ENCODE assay signal across 30 cellular contexts in genomic region chr13:39951301-39951700, GRCh38.
"Had no signal": no experiment of that assay in that cellular context is flagged by ENCODE, and none has a peak within 500 bp of the region (broad histone marks: within the 10 kb centered on the region; RNA-seq: fewer than 3 reads in every experiment).

No MANE protein-coding gene starts in this region.

- H3K27ac ChIP-seq: ascending aorta, cardiac muscle cell, epithelial cell of prostate, pancreas, prostate gland, sigmoid colon, suprapubic skin, tibial nerve had no signal

- H3K27me3 Mint-ChIP-seq: activated naive CD8-positive, alpha-beta T cell; brain had no signal

- H3K9me3 Mint-ChIP-seq: stimulated activated memory B cell treated with anti-CD40 and anti-IgM and Interleukin-4, amounts not matched to agents 10 μg/mL and 1 μg/mL and 100 μg/mL, for 72 hours had no signal

- DNase-seq: activated CD4-positive, alpha-beta T cell treated with anti-CD3 and anti-CD28 coated beads, Interleukin-2, amount 50 U/mL, for 1 hour; activated CD4-positive, CD25-positive, alpha-beta regulatory T cell treated with anti-CD3 and anti-CD28 coated beads, Interleukin-2, amount 50 U/mL, for 72 hours; activated CD8-positive, alpha-beta memory T cell treated with anti-CD3 and anti-CD28 coated beads, Interleukin-2, amount 10 ng/mL, durations not matched to agents 7 days and 5 days; activated CD8-positive, alpha-beta T cell treated with anti-CD3 and anti-CD28 coated beads, Interleukin-2, amount 10 ng/mL, durations not matched to agents 7 days and 5 days; activated effector memory CD4-positive, alpha-beta T cell treated with Interleukin-2 at 50 U/mL for 16 hours; activated naive CD4-positive, alpha-beta T cell treated with Interleukin-2 at 50 U/mL for 16 hours; cortex of kidney; esophagus squamous epithelium; foreskin melanocyte; islet precursor cell; left ventricle myocardium inferior; mucosa of descending colon; pancreas; retina; sigmoid colon; small intestine; stimulated activated CD4-positive, alpha-beta T cell treated with anti-CD3 and anti-CD28 coated beads, Interleukin-4, amount 100 ng/mL, for 4 hours; stimulated activated CD8-positive, alpha-beta memory T cell treated with anti-CD3 and anti-CD28 coated beads, Interleukin-4, amount 100 ng/mL, for 48 hours; T-helper 2 cell had no signal

- H3K4me3 Mint-ChIP-seq: activated CD8-positive, alpha-beta memory T cell treated with anti-CD3 and anti-CD28 coated beads, Interleukin-2, amount 10 ng/mL, durations not matched to agents 7 days and 5 days; activated CD8-positive, alpha-beta T cell treated with anti-CD3 and anti-CD28 coated beads, Interleukin-2, amount 10 ng/mL, durations not matched to agents 7 days and 5 days; activated naive CD8-positive, alpha-beta T cell; brain; nephron; stimulated activated memory B cell treated with anti-CD40 and anti-IgM and Interleukin-4, amounts not matched to agents 10 μg/mL and 1 μg/mL and 100 μg/mL, for 72 hours had no signal

- H3K4me1 ChIP-seq: pancreas, prostate gland, sigmoid colon, suprapubic skin had no signal

- H3K9me3 ChIP-seq: ascending aorta, esophagus squamous epithelium, left ventricle myocardium inferior, mucosa of descending colon, pancreas, prostate gland, sigmoid colon, suprapubic skin, tibial nerve had no signal

- ATAC-seq: activated CD8-positive, alpha-beta memory T cell treated with anti-CD3 and anti-CD28 coated beads, Interleukin-2, amount 10 ng/mL, durations not matched to agents 7 days and 5 days; activated CD8-positive, alpha-beta T cell treated with anti-CD3 and anti-CD28 coated beads, Interleukin-2, amount 10 ng/mL, durations not matched to agents 7 days and 5 days; mucosa of descending colon; pancreas; stimulated activated memory B cell treated with anti-CD40 and anti-IgM and Interleukin-4, amounts not matched to agents 10 μg/mL and 1 μg/mL and 100 μg/mL, for 72 hours had no signal

- H3K36me3 ChIP-seq: ascending aorta, cardiac muscle cell, esophagus squamous epithelium, left ventricle myocardium inferior, pancreas, prostate gland, sigmoid colon, suprapubic skin, tibial nerve had no signal

- H3K27ac Mint-ChIP-seq: activated CD8-positive, alpha-beta memory T cell treated with anti-CD3 and anti-CD28 coated beads, Interleukin-2, amount 10 ng/mL, durations not matched to agents 7 days and 5 days; activated CD8-positive, alpha-beta T cell treated with anti-CD3 and anti-CD28 coated beads, Interleukin-2, amount 10 ng/mL, durations not matched to agents 7 days and 5 days; activated naive CD8-positive, alpha-beta T cell; brain; nephron; stimulated activated memory B cell treated with anti-CD40 and anti-IgM and Interleukin-4, amounts not matched to agents 10 μg/mL and 1 μg/mL and 100 μg/mL, for 72 hours had no signal

- H3K27me3 ChIP-seq: ascending aorta, cardiac muscle cell, esophagus squamous epithelium, pancreas, sigmoid colon, suprapubic skin, tibial nerve had no signal

- H3K4me3 ChIP-seq: ascending aorta, cardiac muscle cell, esophagus squamous epithelium, left ventricle myocardium inferior, lung, mucosa of descending colon, pancreas, prostate gland, sigmoid colon, suprapubic skin, tibial nerve had no signal

- H3K36me3 Mint-ChIP-seq: activated CD8-positive, alpha-beta memory T cell treated with anti-CD3 and anti-CD28 coated beads, Interleukin-2, amount 10 ng/mL, durations not matched to agents 7 days and 5 days; brain; stimulated activated memory B cell treated with anti-CD40 and anti-IgM and Interleukin-4, amounts not matched to agents 10 μg/mL and 1 μg/mL and 100 μg/mL, for 72 hours had no signal
